ENCODE assay signal across 1 cellular context in genomic region chr3:195909645-195910498, GRCh38.
A peak's percentile ranks its signal among the peaks of the same experiment; 100 is the strongest.
TF ChIP-seq lines count a peak whose summit lies in the region.

No MANE protein-coding gene starts in this region.

TF ChIP-seq in GM23338, 12 proteins besides CTCF, POLR2A, EP300 and RAD21 (continued from another document):
- no peak for TF ChIP-seq ETS1 (IDR thresholded peaks at IDR 0.05)
- no peak for TF ChIP-seq NANOG (IDR thresholded peaks at IDR 0.05; ENCODE audit: borderline replicate concordance)
- no peak for TF ChIP-seq STAT1 (IDR thresholded peaks at IDR 0.05; ENCODE audit: unreplicated experiment)
- TF ChIP-seq CREB1 (CRISPR knock-in tag; IDR thresholded peaks at IDR 0.05; ENCODE audit: low read depth): 0 out of 2 replicates have a peak, but pooled peaks have one; percentile 7
- peak; percentile 4 for TF ChIP-seq REST (IDR thresholded peaks at IDR 0.05; ENCODE audit: unreplicated experiment)
TF ChIP-seq in GM23338: peak in this region for 3.
